In genomic region chr10:1543596-1543995, GRCh38 we compare ENCODE assay signal across 26 cellular contexts.
"Had no signal": no experiment of that assay in that cellular context is flagged by ENCODE, and none has a peak within 500 bp of the region (broad histone marks: within the 10 kb centered on the region; RNA-seq: fewer than 3 reads in every experiment).

No MANE protein-coding gene starts in this region.

- H3K9me3 ChIP-seq: ascending aorta, body of pancreas, MG63 had no signal

- H3K27ac Mint-ChIP-seq: activated CD8-positive, alpha-beta T cell treated with anti-CD3 and anti-CD28 coated beads, Interleukin-2, amount 10 ng/mL, durations not matched to agents 7 days and 5 days; activated naive CD4-positive, alpha-beta T cell treated with anti-CD3 and anti-CD28 coated beads, Interleukin-2, amount 50 U/mL, for 72 hours; activated naive CD8-positive, alpha-beta T cell treated with anti-CD3 and anti-CD28 coated beads, Interleukin-2, amount 50 U/mL, for 24 hours; T-cell had no signal

- H3K27ac ChIP-seq: ascending aorta, body of pancreas, PC-9, SK-N-MC had no signal

- H3K36me3 Mint-ChIP-seq: activated naive CD4-positive, alpha-beta T cell treated with anti-CD3 and anti-CD28 coated beads, Interleukin-2, amount 50 U/mL, for 72 hours; T-cell had no signal

- H3K27me3 ChIP-seq: ascending aorta, body of pancreas, MG63 had no signal

- DNase-seq: activated CD4-positive, alpha-beta T cell treated with anti-CD3 and anti-CD28 coated beads for 4 hours; activated CD4-positive, alpha-beta T cell treated with anti-CD3 and anti-CD28 coated beads, Interleukin-2, amount 50 U/mL, for 4 hours; activated CD4-positive, CD25-positive, alpha-beta regulatory T cell; activated CD8-positive, alpha-beta memory T cell treated with anti-CD3 and anti-CD28 coated beads, Interleukin-2, amount 50 U/mL, for 48 hours; activated CD8-positive, alpha-beta T cell treated with anti-CD3 and anti-CD28 coated beads, Interleukin-2, amount 10 ng/mL, durations not matched to agents 7 days and 5 days; activated naive CD4-positive, alpha-beta T cell treated with Interleukin-2 at 50 U/mL for 16 hours; activated naive CD8-positive, alpha-beta T cell treated with anti-CD3 and anti-CD28 coated beads, Interleukin-2, amount 50 U/mL, for 24 hours; activated T-cell treated with anti-CD3 and anti-CD28 coated beads, Interleukin-2, amount 50 U/mL, for 1 hour; amniotic stem cell; body of pancreas; MG63; MV-4-11; NCI-H2029; NCI-H345; NCI-H510A; NCI-H526 treated with DMSO at 0.1 percent for 48 hours; PC-9; T-cell; T-helper 2 cell; T1000 had no signal

- FAIRE-seq: bronchial epithelial cell, TTC549 had no signal

- H2AFZ ChIP-seq: PC-9 had no signal

- H3K4me3 ChIP-seq: ascending aorta, body of pancreas, MG63, PC-9, SK-N-MC had no signal

- H3K4me1 Mint-ChIP-seq: central memory CD8-positive, alpha-beta T cell; T-cell had no signal

- ATAC-seq: activated CD8-positive, alpha-beta T cell treated with anti-CD3 and anti-CD28 coated beads, Interleukin-2, amount 10 ng/mL, durations not matched to agents 7 days and 5 days; activated naive CD4-positive, alpha-beta T cell treated with anti-CD3 and anti-CD28 coated beads, Interleukin-2, amount 50 U/mL, for 72 hours; activated naive CD8-positive, alpha-beta T cell treated with anti-CD3 and anti-CD28 coated beads, Interleukin-2, amount 50 U/mL, for 24 hours; body of pancreas; T-cell had no signal

- H3K9me3 Mint-ChIP-seq: central memory CD8-positive, alpha-beta T cell had no signal

- H3K4me2 ChIP-seq: PC-9 had no signal

- H3K36me3 ChIP-seq: ascending aorta, MG63 had no signal

- H3K4me3 Mint-ChIP-seq: activated CD8-positive, alpha-beta T cell treated with anti-CD3 and anti-CD28 coated beads, Interleukin-2, amount 10 ng/mL, durations not matched to agents 7 days and 5 days; activated naive CD8-positive, alpha-beta T cell treated with anti-CD3 and anti-CD28 coated beads, Interleukin-2, amount 50 U/mL, for 24 hours; central memory CD8-positive, alpha-beta T cell; T-cell had no signal

- H3K4me1 ChIP-seq: ascending aorta, body of pancreas had no signal
